Comparison of ENCODE assay signal across 16 cellular contexts in genomic region chr18:64279-64678, GRCh38. TPM values are rescaled to one million over a fixed set of nuclear protein-coding genes. Genes with fewer than 3 reads are reported as not detected.
"Had no signal": no experiment of that assay in that cellular context is flagged by ENCODE, and none has a peak within 500 bp of the region (broad histone marks: within the 10 kb centered on the region; RNA-seq: fewer than 3 reads in every experiment).

No MANE protein-coding gene starts in this region.

RNA-seq across cellular contexts. Expression of gene TUBB8B, which starts 14.9 kb away (rescaled TPM):
- total RNA-seq: hepatocyte, kidney, kidney epithelial cell, left cardiac atrium, left lobe of liver, left lung, left ventricle myocardium inferior, left ventricle myocardium superior, liver, lower leg skin, lung, lung microvascular endothelial cell, mesenteric fat pad, mononuclear cell, mucosa of gallbladder, myocyte had no signal
